In genomic region chr1:230753586-230754251, GRCh38 we compare ENCODE assay signal across 1 cellular context.
A peak's percentile ranks its signal among the peaks of the same experiment; 100 is the strongest.
TF ChIP-seq lines count a peak whose summit lies in the region.

No MANE protein-coding gene starts in this region.

TF ChIP-seq in HepG2, 621 proteins besides CTCF, POLR2A, EP300 and RAD21 (continued from another document):
- TF ChIP-seq NRL (CRISPR knock-in tag; IDR thresholded peaks at IDR 0.05; ENCODE audit: borderline replicate concordance) (0 out of 2 replicates have a peak, but pooled peaks have one; percentile 16), ATF7 (IDR thresholded peaks at IDR 0.05) (no peak), ATF7 (CRISPR knock-in tag; IDR thresholded peaks at IDR 0.05) (no peak), TAF1 (CRISPR knock-in tag; IDR thresholded peaks at IDR 0.05) (no peak), NR3C1 (CRISPR knock-in tag; IDR thresholded peaks at IDR 0.05) (no peak), SALL1 (CRISPR knock-in tag; IDR thresholded peaks at IDR 0.05) (peak; percentile 29; the same call in 1 of the 2 replicates), ZEB1 (IDR thresholded peaks at IDR 0.05; ENCODE audit: insufficient replicate concordance, low read depth) (no peak), HNF4A (CRISPR knock-in tag; IDR thresholded peaks at IDR 0.05) (no peak), ELF3 (CRISPR knock-in tag; IDR thresholded peaks at IDR 0.05) (no peak), HES4 (CRISPR knock-in tag; IDR thresholded peaks at IDR 0.05; ENCODE audit: borderline replicate concordance) (no peak), ZFYVE20 (CRISPR knock-in tag; IDR thresholded peaks at IDR 0.05; ENCODE audit: borderline replicate concordance, low read depth) (no peak), ZNF670 (CRISPR knock-in tag; IDR thresholded peaks at IDR 0.05; ENCODE audit: borderline replicate concordance) (no peak), ZNF205 (CRISPR knock-in tag; IDR thresholded peaks at IDR 0.05) (no peak), TFDP1 (CRISPR knock-in tag; IDR thresholded peaks at IDR 0.05; ENCODE audit: borderline replicate concordance) (peak; percentile 54; the same call in 1 of the 2 replicates), HOXA5 (CRISPR knock-in tag; IDR thresholded peaks at IDR 0.05) (no peak), SRSF9 (IDR thresholded peaks at IDR 0.05; ENCODE audit: borderline replicate concordance, insufficient read depth, low read depth, low read length, poor library complexity, severe bottlenecking) (no peak), ELK4 (CRISPR knock-in tag; IDR thresholded peaks at IDR 0.05; ENCODE audit: borderline replicate concordance) (no peak)
- TF ChIP-seq, protein P1, sequence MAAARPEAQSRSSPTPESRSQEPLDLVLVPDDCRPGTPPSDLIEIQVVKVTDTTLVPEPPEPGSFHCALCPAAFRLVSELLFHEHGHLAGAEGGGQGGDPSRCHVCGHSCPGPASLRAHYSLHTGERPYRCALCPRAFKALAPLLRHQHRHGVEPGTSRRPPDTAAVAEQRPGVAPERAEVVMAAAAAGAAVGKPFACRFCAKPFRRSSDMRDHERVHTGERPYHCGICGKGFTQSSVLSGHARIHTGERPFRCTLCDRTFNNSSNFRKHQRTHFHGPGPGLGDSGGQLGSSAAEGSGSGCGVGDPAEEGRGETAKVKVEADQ (CRISPR knock-in tag; IDR thresholded peaks at IDR 0.05; ENCODE audit: borderline replicate concordance) = 0 out of 2 replicates have a peak, but pooled peaks have one; percentile 40
TF ChIP-seq in HepG2: peak in this region for 33.
